ENCODE assay signal across 10 cellular contexts in genomic region chr15:63481105-63481810, GRCh38. TPM values are rescaled to one million over a fixed set of nuclear protein-coding genes. Genes with fewer than 3 reads are reported as not detected.
A peak's percentile ranks its signal among the peaks of the same experiment; 100 is the strongest.
DNase-seq lines count a peak whose midpoint lies in the region; ATAC-seq, FAIRE-seq and TF ChIP-seq lines count a peak whose summit lies in the region.
"Had no signal": no experiment of that assay in that cellular context is flagged by ENCODE, and none has a peak within 500 bp of the region (broad histone marks: within the 10 kb centered on the region; RNA-seq: fewer than 3 reads in every experiment).

No MANE protein-coding gene starts in this region.

- H3K27me3 Mint-ChIP-seq in endodermal cell (ENCODE audit: insufficient read depth) (no peaks in the 10 kb centered on the region), H9 (ENCODE audit: low read depth) (peaks cover 4% of the 10 kb centered on the region)

- POLR2A ChIA-PET in A549 (lab: Yijun Ruan, JAX): interaction anchor here (1.1 kb wide), 1 partner anchor 23 kb away, joined by 3 read pairs; the partner anchor contains the start of gene USP3

- no peak overlapping the region for H3K4ac ChIP-seq in H9 (ENCODE audit: low read depth, low read length)

- peak; percentile 13 for FAIRE-seq in A549 (lab: Jason Lieb, UNC)

- no peak for TF ChIP-seq POLR2A in A549 (IDR thresholded peaks at IDR 0.05; ENCODE audit: low read length)

- no peak overlapping the region for H2BK5ac ChIP-seq in H9 (ENCODE audit: insufficient read length, low read length)

- TF ChIP-seq RAD21 in A549 (conservative IDR thresholded peaks at IDR 0.05 in 1 of 2, IDR thresholded peaks at IDR 0.05 in 1 of 2): no peak

- TF ChIP-seq CTCF in A549 (IDR thresholded peaks at IDR 0.05): no peak
- TF ChIP-seq CTCF in endodermal cell (conservative IDR thresholded peaks at IDR 0.05): no peak
- TF ChIP-seq CTCF in dorsolateral prefrontal cortex (IDR thresholded peaks at IDR 0.05 in 54 of 56, conservative IDR thresholded peaks at IDR 0.05 in 2 of 56; ENCODE audit: low read depth in 1 of 56, partially characterized antibody in 56 of 56): no peak
- TF ChIP-seq CTCF in H9 (conservative IDR thresholded peaks at IDR 0.05): no peak

- DNase-seq in A549 (ENCODE audit: low read depth in 1 of 2, low spot score in 1 of 2) (peak; percentile 54 to 57), EH (ENCODE audit: low read depth) (peak; percentile 69), SW480 (ENCODE audit: low spot score) (peak; percentile 70), endodermal cell (peak; percentile 50), dorsolateral prefrontal cortex (no peak), H9 (no peak), NCI-H774 (lab: John Stamatoyannopoulos, UW) (no peak)
- DNase-seq: DMS79 treated with DMSO at 0.1 percent for 48 hours; NK-92 treated with Interleukin-12 subunit alpha and Interleukin-12 subunit beta, amount 100 ng/mL, for 24 hours had no signal

- no peak overlapping the region for H3K18ac ChIP-seq in H9 (ENCODE audit: insufficient read length, low read depth, low read length)

- peak overlapping the region; percentile 42 for H3K4me2 ChIP-seq in A549
- H3K4me2 ChIP-seq in H9 (ENCODE audit: insufficient read depth, insufficient read length, low read length): no peak overlapping the region

- H2BK20ac ChIP-seq in H9 (ENCODE audit: low read depth, low read length, poor library complexity, severe bottlenecking): no peak overlapping the region

- no peaks in the 10 kb centered on the region for H3K36me3 ChIP-seq in endodermal cell (ENCODE audit: control insufficient read depth, insufficient read depth, low read length)

- no peak overlapping the region for H2BK12ac ChIP-seq in H9 (ENCODE audit: insufficient read length, low read depth, low read length)

- H3K14ac ChIP-seq in H9 (ENCODE audit: insufficient read depth, low read length): no peak overlapping the region; the same call in 1 of the 2 replicates

- H3K4me3 Mint-ChIP-seq in endodermal cell (no peak overlapping the region), H9 (no peak overlapping the region)

- H3K9me3 ChIP-seq in A549 (no peaks in the 10 kb centered on the region), endodermal cell (ENCODE audit: control insufficient read depth, low read length) (no peaks in the 10 kb centered on the region), H9 (ENCODE audit: control insufficient read depth, low read depth, low read length) (no peaks in the 10 kb centered on the region)

- H3K27me3 ChIP-seq in endodermal cell (ENCODE audit: control insufficient read depth, insufficient read depth, low read length, poor library complexity, severe bottlenecking): no peaks in the 10 kb centered on the region
- peaks cover 0 to 3% (median 0%) of the 10 kb centered on the region in 45 donors for H3K27me3 ChIP-seq in dorsolateral prefrontal cortex
- no peaks in the 10 kb centered on the region for H3K27me3 ChIP-seq in H9 (ENCODE audit: insufficient read depth, low read length)

- no peaks in the 10 kb centered on the region for H3K79me2 ChIP-seq in H9 (ENCODE audit: insufficient read depth, low read length)

- intact Hi-C loops in dorsolateral prefrontal cortex (cut with DNase I): no loop called here

- peaks cover 4% of the 10 kb centered on the region for H3K9me3 Mint-ChIP-seq in endodermal cell
- peaks cover 0 to 6% of the 10 kb centered on the region in 2 experiments; a peak in 2 of 5 replicates for H3K9me3 Mint-ChIP-seq in H9

- no peak overlapping the region for H2BK120ac ChIP-seq in H9 (ENCODE audit: low read depth, low read length, poor library complexity, severe bottlenecking)

- no peak overlapping the region for H4K8ac ChIP-seq in H9 (replicated peaks; ENCODE audit: insufficient read length, low read depth, low read length)

- no peak overlapping the region for H4K91ac ChIP-seq in H9 (ENCODE audit: insufficient read length, low read depth, low read length)

- H3K27ac ChIP-seq in A549 (peak overlapping the region; percentile 50 to 70), endodermal cell (ENCODE audit: low read depth, low read length) (no peak overlapping the region), dorsolateral prefrontal cortex (no peak overlapping the region), H9 (ENCODE audit: insufficient read length, low read depth, low read length) (no peak overlapping the region)

- H3K36me3 Mint-ChIP-seq in endodermal cell (ENCODE audit: low read depth): no peaks in the 10 kb centered on the region
- peaks cover 0 to 2% (median 0%) of the 10 kb centered on the region in 3 experiments; a peak in 2 of 7 replicates for H3K36me3 Mint-ChIP-seq in H9 (ENCODE audit: insufficient read depth in 1 of 3, low read depth in 3 of 3)

- H3K23ac ChIP-seq in H9 (ENCODE audit: insufficient read length, low read depth, low read length): no peak overlapping the region

- TF ChIP-seq EP300 in A549 (IDR thresholded peaks at IDR 0.05): no peak

- H3K9ac ChIP-seq in endodermal cell (ENCODE audit: extremely low read depth, low read length, poor library complexity, severe bottlenecking) (no peak overlapping the region), H9 (ENCODE audit: extremely low read depth, insufficient read length, low read length) (no peak overlapping the region)

- H4K20me1 ChIP-seq in H9 (ENCODE audit: control insufficient read depth, insufficient read depth, insufficient read length): no peaks in the 10 kb centered on the region

- WGBS in A549 (ENCODE audit: missing lambda C conversion rate): 66% methylated on average over 3 of the region's 3 CpGs
- 89 to 100% methylated on average over 2 to 3 of the region's 3 CpGs for WGBS in endodermal cell (ENCODE audit: insufficient coverage in 1 of 2, insufficient read length in 1 of 2), 2 experiments
- no CpG with 5 or more reads among the region's 3 CpGs for WGBS in H9 (ENCODE audit: extremely low coverage, insufficient read length, low lambda C conversion rate)

- peak; percentile 25 to 49; a peak in 5 of 6 replicates for ATAC-seq in A549
- ATAC-seq in SK-N-SH treated with all-trans-retinoic acid at 6 μM for 48 hours: no peak

- CTCF ChIA-PET in A549 (lab: Yijun Ruan, JAX): interaction anchor here (0.6 to 5.4 kb wide), 10 partner anchors 10 to 123 kb away, joined by 3 to 40 read pairs (median 7); partner anchors contain the start of gene USP3

- H3K4me1 Mint-ChIP-seq in endodermal cell: peaks cover 40% of the 10 kb centered on the region
- H3K4me1 Mint-ChIP-seq in H9: peaks cover 33 to 41% of the 10 kb centered on the region in 2 experiments

- no peaks in the 10 kb centered on the region for H3K79me1 ChIP-seq in H9 (ENCODE audit: insufficient read depth, low read depth, low read length, poor library complexity, severe bottlenecking)

- H3T11ph ChIP-seq in H9 (ENCODE audit: low read length): no peak overlapping the region

- no peak overlapping the region for H2AFZ ChIP-seq in H9 (ENCODE audit: low read length)

- peak overlapping the region; percentile 21 for H3K27ac Mint-ChIP-seq in endodermal cell
- no peak overlapping the region for H3K27ac Mint-ChIP-seq in H9

- no peaks in the 10 kb centered on the region for H3K23me2 ChIP-seq in H9 (ENCODE audit: insufficient read length, low read depth, low read length, poor library complexity, severe bottlenecking)

- H2BK15ac ChIP-seq in H9 (ENCODE audit: low read depth, low read length): no peak overlapping the region

- H3K56ac ChIP-seq in H9 (ENCODE audit: insufficient read length, low read depth, low read length): no peak overlapping the region

- no peak overlapping the region for H2AK5ac ChIP-seq in H9 (ENCODE audit: insufficient read length, low read length)

- peaks cover 86% of the 10 kb centered on the region for H3K4me1 ChIP-seq in A549
- H3K4me1 ChIP-seq in endodermal cell (ENCODE audit: control insufficient read depth, insufficient read depth, low read length): peaks cover 11% of the 10 kb centered on the region
- peaks cover 5% of the 10 kb centered on the region; the same call in 1 of the 2 replicates for H3K4me1 ChIP-seq in H9 (ENCODE audit: insufficient read depth, low read length)

- no peak overlapping the region for H4K5ac ChIP-seq in H9 (ENCODE audit: insufficient read length, low read depth, low read length)

- H3K4me3 ChIP-seq in A549 (no peak overlapping the region), endodermal cell (ENCODE audit: low read length) (no peak overlapping the region), dorsolateral prefrontal cortex (no peak overlapping the region)

TF ChIP-seq in A549, 52 proteins besides CTCF, POLR2A, EP300 and RAD21:
- TF ChIP-seq RNF2 (IDR thresholded peaks at IDR 0.05; ENCODE audit: borderline replicate concordance, low read depth) (no peak), FOSL2 (IDR thresholded peaks at IDR 0.05) (no peak), FOSL2 (CRISPR knock-in tag; IDR thresholded peaks at IDR 0.05) (peak; percentile 85), ZFP36 (IDR thresholded peaks at IDR 0.05; ENCODE audit: borderline replicate concordance, partially characterized antibody) (no peak)

TF ChIP-seq in SK-N-SH treated with all-trans-retinoic acid at 6 μM for 48 hours, 23 proteins besides CTCF, POLR2A, EP300 and RAD21 (continues in another document):
- TF ChIP-seq TOX (CRISPR knock-in tag; IDR thresholded peaks at IDR 0.05; ENCODE audit: borderline replicate concordance) (no peak), PPARA (CRISPR knock-in tag; IDR thresholded peaks at IDR 0.05; ENCODE audit: borderline replicate concordance) (no peak), GLIS3 (CRISPR knock-in tag; IDR thresholded peaks at IDR 0.05) (no peak), CSRNP3 (CRISPR knock-in tag; IDR thresholded peaks at IDR 0.05) (no peak), CSDC2 (CRISPR knock-in tag; IDR thresholded peaks at IDR 0.05) (no peak), TCF4 (CRISPR knock-in tag; IDR thresholded peaks at IDR 0.05; ENCODE audit: borderline replicate concordance) (no peak)

RNA-seq across cellular contexts. Expression of gene USP3, which starts 23.1 kb away (rescaled TPM):
- polyA plus RNA-seq in A549 (2011; rRNA removed) (97.4 and 99.1 TPM in 2 replicates), A549 (2017; fragmentation: RNase III; extraction: RNeasy Plus Mini Kit Qiagen cat#74134 plus additional on column Dnase treatment) (41.8 to 43.2 TPM (median 42.8 TPM) in 3 replicates)
- 32.8 and 35.7 TPM in 2 replicates for polyA plus RNA-seq in A549 (2012; cell fraction: cytosol; rRNA removed)
- polyA plus RNA-seq in A549 (2012; cell fraction: nucleus; rRNA removed): 68.6 and 111 TPM in 2 replicates
- polyA minus RNA-seq in A549 (2011; rRNA and poly(A)+ RNA removed): 98.4 and 139 TPM in 2 replicates
- total RNA-seq in endodermal cell (10 to 100 TPM; 51.5 to 52.5 TPM), dorsolateral prefrontal cortex (10 to 100 TPM; 11.5 to 36.2 (median 21.9) TPM), H9 (2021) (12.0 and 14.2 TPM in 2 replicates)
- polyA plus RNA-seq in endodermal cell (2013, experiment 1 of 2): 64.2 TPM
- 62.6 TPM for polyA plus RNA-seq in endodermal cell (2013, experiment 2 of 2)

Comparison
In these comparisons a context has a peak if more than half of its experiments do, and no peak if none do; other contexts are left out.
1. DNase-seq: peak in A549 (2 of 2), EH (single experiment), SW480 (single experiment) and endodermal cell (single experiment); none in dorsolateral prefrontal cortex (0 of 10), H9 (single experiment) and NCI-H774 (single experiment).
2. H3K27ac ChIP-seq: peak in A549 (2 of 2); none in endodermal cell (single experiment), dorsolateral prefrontal cortex (0 of 59) and H9 (single experiment).